In genomic region chr14:86279405-86279804, GRCh38 we compare ENCODE assay signal across 1 cellular context.
TF ChIP-seq lines count a peak whose summit lies in the region.

No MANE protein-coding gene starts in this region.

TF ChIP-seq in IMR-90, 13 proteins besides CTCF, POLR2A, EP300 and RAD21 (continued from another document):
- no peak for TF ChIP-seq USF2 (IDR thresholded peaks at IDR 0.05; ENCODE audit: low read depth, low read length)
- no peak for TF ChIP-seq SMC3 (IDR thresholded peaks at IDR 0.05; ENCODE audit: low read depth, low read length)
- no peak for TF ChIP-seq BHLHE40 (IDR thresholded peaks at IDR 0.05; ENCODE audit: low read depth, low read length)
- no peak for TF ChIP-seq CEBPB (IDR thresholded peaks at IDR 0.05; ENCODE audit: low read depth, low read length)
- TF ChIP-seq, protein P1, sequence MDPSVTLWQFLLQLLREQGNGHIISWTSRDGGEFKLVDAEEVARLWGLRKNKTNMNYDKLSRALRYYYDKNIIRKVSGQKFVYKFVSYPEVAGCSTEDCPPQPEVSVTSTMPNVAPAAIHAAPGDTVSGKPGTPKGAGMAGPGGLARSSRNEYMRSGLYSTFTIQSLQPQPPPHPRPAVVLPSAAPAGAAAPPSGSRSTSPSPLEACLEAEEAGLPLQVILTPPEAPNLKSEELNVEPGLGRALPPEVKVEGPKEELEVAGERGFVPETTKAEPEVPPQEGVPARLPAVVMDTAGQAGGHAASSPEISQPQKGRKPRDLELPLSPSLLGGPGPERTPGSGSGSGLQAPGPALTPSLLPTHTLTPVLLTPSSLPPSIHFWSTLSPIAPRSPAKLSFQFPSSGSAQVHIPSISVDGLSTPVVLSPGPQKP (IDR thresholded peaks at IDR 0.05; ENCODE audit: borderline replicate concordance, low read depth, low read length) = no peak
- no peak for TF ChIP-seq CHD1 (IDR thresholded peaks at IDR 0.05; ENCODE audit: low read depth, low read length)
- no peak for TF ChIP-seq RFX5 (IDR thresholded peaks at IDR 0.05; ENCODE audit: low read depth, low read length)
